ENCODE assay signal across 8 cellular contexts in genomic region chr22:45577746-45578523, GRCh38.
A peak's percentile ranks its signal among the peaks of the same experiment; 100 is the strongest.
DNase-seq lines count a peak whose midpoint lies in the region; TF ChIP-seq lines count a peak whose summit lies in the region.

No MANE protein-coding gene starts in this region.

- H3K36me3 Mint-ChIP-seq in HFFc6 (ENCODE audit: low read depth), result peaks cover 19% of the 10 kb centered on the region; the same call in 1 of the 2 replicates
- H3K36me3 Mint-ChIP-seq in endothelial cell (ENCODE audit: low read depth, unreplicated experiment), result peaks cover 5% of the 10 kb centered on the region

- H3K4me1 ChIP-seq in BLaER1 treated with 17β-estradiol and CSF1 and Interleukin-3, amounts not matched to agents 10 nM and 100 nM, result peaks cover 44 to 90% (median 79%) of the 10 kb centered on the region in 10 experiments

- H3K4me1 Mint-ChIP-seq in HFFc6 (ENCODE audit: low read depth), result 0 out of 2 replicates have a peak, but pooled peaks cover 7% of the 10 kb centered on the region
- no peaks in the 10 kb centered on the region for H3K4me1 Mint-ChIP-seq in endothelial cell (ENCODE audit: unreplicated experiment)

- no peaks in the 10 kb centered on the region for H3K9me3 Mint-ChIP-seq in HFFc6
- H3K9me3 Mint-ChIP-seq in endothelial cell (ENCODE audit: unreplicated experiment), result no peaks in the 10 kb centered on the region

- H4K20me1 ChIP-seq in BLaER1 treated with 17β-estradiol and CSF1 and Interleukin-3, amounts not matched to agents 10 nM and 100 nM, result peaks cover 0 to 66% (median 28%) of the 10 kb centered on the region in 11 experiments; a peak in 16 of 22 replicates

- peaks cover 0 to 41% (median 0%) of the 10 kb centered on the region in 11 experiments; a peak in 9 of 22 replicates for H3K27me3 ChIP-seq in BLaER1 treated with 17β-estradiol and CSF1 and Interleukin-3, amounts not matched to agents 10 nM and 100 nM

- DNase-seq in HFFc6 (peak; percentile 69), NOMO-1 (lab: John Stamatoyannopoulos, UW; ENCODE audit: unreplicated experiment in 2 of 2) (peak; percentile 79 to 88), endothelial cell (ENCODE audit: low spot score) (peak; percentile 93), midbrain (lab: John Stamatoyannopoulos, UW) (peak; percentile 79), cortex of kidney (lab: John Stamatoyannopoulos, UW) (no peak)
- DNase-seq in activated CD8-positive, alpha-beta memory T cell treated with anti-CD3 and anti-CD28 coated beads for 24 hours, result peak; percentile 91
- DNase-seq in stimulated activated CD8-positive, alpha-beta memory T cell treated with anti-CD3 and anti-CD28 coated beads, Interleukin-4, amount 100 ng/mL, for 1 hour (ENCODE audit: low read depth in 2 of 2, low spot score in 1 of 2), result peak; percentile 51 to 52

- peak; percentile 99 for TF ChIP-seq CTCF in HFFc6 (IDR thresholded peaks at IDR 0.05)
- TF ChIP-seq CTCF in endothelial cell (IDR thresholded peaks at IDR 0.05; ENCODE audit: unreplicated experiment), result peak; percentile 95

- no peaks in the 10 kb centered on the region for H3K36me3 ChIP-seq in BLaER1 treated with 17β-estradiol and CSF1 and Interleukin-3, amounts not matched to agents 10 nM and 100 nM

- H3K4me2 ChIP-seq in BLaER1 treated with 17β-estradiol and CSF1 and Interleukin-3, amounts not matched to agents 10 nM and 100 nM, result peak overlapping the region; percentile 30 to 88 (median 50); a peak in 18 of 22 replicates

- peak overlapping the region in 1 of 11 experiments; percentile 11; a peak in 1 of 22 replicates for H3K9ac ChIP-seq in BLaER1 treated with 17β-estradiol and CSF1 and Interleukin-3, amounts not matched to agents 10 nM and 100 nM

- H3K27ac Mint-ChIP-seq in HFFc6 (no peak overlapping the region), endothelial cell (ENCODE audit: unreplicated experiment) (no peak overlapping the region)

- no peak overlapping the region for H3K27ac ChIP-seq in BLaER1 treated with 17β-estradiol and CSF1 and Interleukin-3, amounts not matched to agents 10 nM and 100 nM

- no peaks in the 10 kb centered on the region for H3K9me3 ChIP-seq in BLaER1 treated with 17β-estradiol and CSF1 and Interleukin-3, amounts not matched to agents 10 nM and 100 nM (replicated peaks in 1 of 11)

- H3K27me3 Mint-ChIP-seq in HFFc6 (ENCODE audit: insufficient read depth), result peaks cover 1% of the 10 kb centered on the region; the same call in 1 of the 2 replicates
- peaks cover 8% of the 10 kb centered on the region for H3K27me3 Mint-ChIP-seq in endothelial cell (ENCODE audit: unreplicated experiment)

- H3K4me3 ChIP-seq in BLaER1 treated with 17β-estradiol and CSF1 and Interleukin-3, amounts not matched to agents 10 nM and 100 nM, result no peak overlapping the region

- no peak overlapping the region for H3K4me3 Mint-ChIP-seq in HFFc6
- H3K4me3 Mint-ChIP-seq in endothelial cell (ENCODE audit: unreplicated experiment), result peak overlapping the region; percentile 59
